10 cellular contexts compared by ENCODE assay signal in the genomic region with DNA sequence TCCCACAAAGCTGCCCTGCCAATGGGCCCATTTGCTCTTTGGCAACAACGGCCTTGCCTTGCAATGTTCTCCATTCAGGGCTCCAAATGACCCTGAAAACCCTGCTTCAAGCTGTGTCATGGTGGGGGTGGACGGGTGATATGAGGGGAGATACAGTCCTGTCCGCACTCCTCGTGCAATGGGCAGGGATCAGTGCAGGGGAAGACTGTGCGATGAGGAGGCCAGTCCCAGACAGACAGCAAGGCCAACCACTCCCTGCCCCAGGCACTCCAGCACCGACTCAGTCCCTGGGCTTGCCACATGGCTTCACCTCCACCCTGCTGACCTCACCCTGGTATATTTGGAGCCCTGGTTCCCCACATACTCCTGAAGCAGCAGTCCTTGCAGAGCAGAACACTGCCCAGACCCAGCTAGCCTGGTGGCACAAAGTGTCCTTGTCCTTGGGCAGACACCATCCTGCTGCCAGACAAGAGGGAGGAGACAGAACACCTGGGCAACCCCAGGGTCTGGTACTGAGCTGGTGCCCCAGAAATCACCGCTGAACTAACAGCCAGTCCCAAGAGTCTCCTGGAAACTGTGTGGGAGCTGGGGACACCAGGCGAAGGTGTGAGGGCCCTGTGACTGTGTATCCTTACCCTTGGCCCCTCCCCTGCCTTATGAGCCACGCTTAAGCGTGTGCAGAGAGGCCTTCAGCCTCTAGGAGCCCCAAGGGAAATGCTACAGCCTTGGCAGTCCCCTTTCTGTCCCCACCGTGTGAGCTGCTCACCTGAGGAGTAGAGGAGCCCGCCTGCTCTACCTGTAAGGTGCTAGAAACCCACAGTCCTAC. TPM values are rescaled to one million over a fixed set of nuclear protein-coding genes. Genes with fewer than 3 reads are reported as not detected.
DNase-seq lines count a peak whose midpoint lies in the region; ATAC-seq lines count a peak whose summit lies in the region.
"Had no signal": no experiment of that assay in that cellular context is flagged by ENCODE, and none has a peak within 500 bp of the region (broad histone marks: within the 10 kb centered on the region; RNA-seq: fewer than 3 reads in every experiment).

No MANE protein-coding gene starts in this region.

- ATAC-seq in activated CD8-positive, alpha-beta T cell treated with anti-CD3 and anti-CD28 coated beads, Interleukin-2, amount 10 ng/mL, durations not matched to agents 7 days and 5 days = no peak
- ATAC-seq in left cardiac atrium (peak in 1 of 2 donors; percentile 16), GM19455 (IDR thresholded peaks at IDR 0.05; ENCODE audit: unreplicated experiment) (no peak), GM18909 (IDR thresholded peaks at IDR 0.05; ENCODE audit: poor library complexity, unreplicated experiment) (no peak), GM18870 (IDR thresholded peaks at IDR 0.05; ENCODE audit: unreplicated experiment) (no peak)
- ATAC-seq in stimulated activated naive B cell treated with anti-CD40 and anti-IgM and Interleukin-4, amounts not matched to agents 10 μg/mL and 1 μg/mL and 100 μg/mL, for 72 hours (replicated peaks) = no peak

- DNase-seq in activated CD4-positive, alpha-beta T cell treated with anti-CD3 and anti-CD28 coated beads, Interleukin-2, amount 10 ng/mL, durations not matched to agents 24 days and 14 days = no peak
- DNase-seq in activated CD4-positive, alpha-beta T cell treated with anti-CD3 and anti-CD28 coated beads for 4 hours = no peak
- no peak for DNase-seq in activated CD8-positive, alpha-beta T cell treated with anti-CD3 and anti-CD28 coated beads, Interleukin-2, amount 10 ng/mL, durations not matched to agents 7 days and 5 days
- DNase-seq in left cardiac atrium = peak; percentile 25
- no peak for DNase-seq in stimulated activated naive B cell treated with anti-CD40 and anti-IgM and Interleukin-4, amounts not matched to agents 10 μg/mL and 1 μg/mL and 100 μg/mL, for 72 hours
- DNase-seq: Kasumi-1, NCI-H774 had no signal

- no peaks in the 10 kb centered on the region for H3K27me3 Mint-ChIP-seq in activated CD4-positive, alpha-beta T cell treated with anti-CD3 and anti-CD28 coated beads, Interleukin-2, amount 10 ng/mL, durations not matched to agents 24 days and 14 days
- H3K27me3 Mint-ChIP-seq in activated CD8-positive, alpha-beta T cell treated with anti-CD3 and anti-CD28 coated beads, Interleukin-2, amount 10 ng/mL, durations not matched to agents 7 days and 5 days (ENCODE audit: low read depth) = no peaks in the 10 kb centered on the region
- no peaks in the 10 kb centered on the region for H3K27me3 Mint-ChIP-seq in stimulated activated naive B cell treated with anti-CD40 and anti-IgM and Interleukin-4, amounts not matched to agents 10 μg/mL and 1 μg/mL and 100 μg/mL, for 72 hours

- POLR2A ChIA-PET in activated CD8-positive, alpha-beta T cell treated with anti-CD3 and anti-CD28 coated beads, Interleukin-2, amount 10 ng/mL, durations not matched to agents 7 days and 5 days (lab: Charles Lee) = interaction anchor here (0.7 to 1.3 kb wide), 2 partner anchors 9 to 95 kb away, joined by 3 to 4 read pairs; no protein-coding TSS in a partner anchor

- H3K36me3 Mint-ChIP-seq in activated CD4-positive, alpha-beta T cell treated with anti-CD3 and anti-CD28 coated beads, Interleukin-2, amount 10 ng/mL, durations not matched to agents 24 days and 14 days (ENCODE audit: low read depth) = peaks cover 18% of the 10 kb centered on the region
- H3K36me3 Mint-ChIP-seq in activated CD8-positive, alpha-beta T cell treated with anti-CD3 and anti-CD28 coated beads, Interleukin-2, amount 10 ng/mL, durations not matched to agents 7 days and 5 days (ENCODE audit: low read depth) = peaks cover 24% of the 10 kb centered on the region
- H3K36me3 Mint-ChIP-seq in stimulated activated naive B cell treated with anti-CD40 and anti-IgM and Interleukin-4, amounts not matched to agents 10 μg/mL and 1 μg/mL and 100 μg/mL, for 72 hours = peaks cover 16 to 41% of the 10 kb centered on the region in 2 donors

- peaks cover 46% of the 10 kb centered on the region for H3K4me1 Mint-ChIP-seq in activated CD4-positive, alpha-beta T cell treated with anti-CD3 and anti-CD28 coated beads, Interleukin-2, amount 10 ng/mL, durations not matched to agents 24 days and 14 days
- H3K4me1 Mint-ChIP-seq in activated CD8-positive, alpha-beta T cell treated with anti-CD3 and anti-CD28 coated beads, Interleukin-2, amount 10 ng/mL, durations not matched to agents 7 days and 5 days (ENCODE audit: low read depth) = peaks cover 63% of the 10 kb centered on the region
- peaks cover 55 to 84% of the 10 kb centered on the region in 2 donors for H3K4me1 Mint-ChIP-seq in stimulated activated naive B cell treated with anti-CD40 and anti-IgM and Interleukin-4, amounts not matched to agents 10 μg/mL and 1 μg/mL and 100 μg/mL, for 72 hours

- no peaks in the 10 kb centered on the region for H3K9me3 Mint-ChIP-seq in activated CD4-positive, alpha-beta T cell treated with anti-CD3 and anti-CD28 coated beads, Interleukin-2, amount 10 ng/mL, durations not matched to agents 24 days and 14 days
- H3K9me3 Mint-ChIP-seq in activated CD8-positive, alpha-beta T cell treated with anti-CD3 and anti-CD28 coated beads, Interleukin-2, amount 10 ng/mL, durations not matched to agents 7 days and 5 days (ENCODE audit: insufficient read depth) = no peaks in the 10 kb centered on the region
- H3K9me3 Mint-ChIP-seq in stimulated activated naive B cell treated with anti-CD40 and anti-IgM and Interleukin-4, amounts not matched to agents 10 μg/mL and 1 μg/mL and 100 μg/mL, for 72 hours = no peaks in the 10 kb centered on the region

- CTCF ChIA-PET in activated CD8-positive, alpha-beta T cell treated with anti-CD3 and anti-CD28 coated beads, Interleukin-2, amount 10 ng/mL, durations not matched to agents 7 days and 5 days (lab: Charles Lee) = no interaction called here

- intact Hi-C loops in activated CD4-positive, alpha-beta T cell treated with anti-CD3 and anti-CD28 coated beads, Interleukin-2, amount 10 ng/mL, durations not matched to agents 24 days and 14 days (cut with micrococcal nuclease) = no loop called here
- intact Hi-C loops in left cardiac atrium (cut with DNase I) = no loop called here

- H3K4me3 Mint-ChIP-seq in activated CD4-positive, alpha-beta T cell treated with anti-CD3 and anti-CD28 coated beads, Interleukin-2, amount 10 ng/mL, durations not matched to agents 24 days and 14 days = no peak overlapping the region
- H3K4me3 Mint-ChIP-seq in activated CD8-positive, alpha-beta T cell treated with anti-CD3 and anti-CD28 coated beads, Interleukin-2, amount 10 ng/mL, durations not matched to agents 7 days and 5 days = no peak overlapping the region
- H3K4me3 Mint-ChIP-seq in stimulated activated naive B cell treated with anti-CD40 and anti-IgM and Interleukin-4, amounts not matched to agents 10 μg/mL and 1 μg/mL and 100 μg/mL, for 72 hours = peak overlapping the region in 1 of 2 donors; percentile 37

- peak overlapping the region; percentile 79 for H3K27ac Mint-ChIP-seq in activated CD4-positive, alpha-beta T cell treated with anti-CD3 and anti-CD28 coated beads, Interleukin-2, amount 10 ng/mL, durations not matched to agents 24 days and 14 days
- H3K27ac Mint-ChIP-seq in activated CD8-positive, alpha-beta T cell treated with anti-CD3 and anti-CD28 coated beads, Interleukin-2, amount 10 ng/mL, durations not matched to agents 7 days and 5 days = peak overlapping the region; percentile 95
- H3K27ac Mint-ChIP-seq in stimulated activated naive B cell treated with anti-CD40 and anti-IgM and Interleukin-4, amounts not matched to agents 10 μg/mL and 1 μg/mL and 100 μg/mL, for 72 hours = peak overlapping the region; percentile 92

RNA-seq across cellular contexts. Expression of gene SLC35E1, which starts 9.1 kb away (rescaled TPM):
- 60.2 and 65.0 TPM in 2 replicates for total RNA-seq in activated CD4-positive, alpha-beta T cell treated with anti-CD3 and anti-CD28 coated beads, Interleukin-2, amount 10 ng/mL, durations not matched to agents 24 days and 14 days
- 10 to 100 TPM; 55.6 to 61.9 TPM for total RNA-seq in activated CD8-positive, alpha-beta T cell treated with anti-CD3 and anti-CD28 coated beads, Interleukin-2, amount 10 ng/mL, durations not matched to agents 7 days and 5 days
- total RNA-seq in left cardiac atrium = 10 to 100 TPM; 27.3 to 28.1 TPM

RNA-seq across cellular contexts. Expression of gene CHERP, which starts 39.1 kb away (rescaled TPM):
- 88.6 and 89.8 TPM in 2 replicates for total RNA-seq in activated CD4-positive, alpha-beta T cell treated with anti-CD3 and anti-CD28 coated beads, Interleukin-2, amount 10 ng/mL, durations not matched to agents 24 days and 14 days
- total RNA-seq in activated CD8-positive, alpha-beta T cell treated with anti-CD3 and anti-CD28 coated beads, Interleukin-2, amount 10 ng/mL, durations not matched to agents 7 days and 5 days = 10 to 100 TPM; 60.0 to 60.8 TPM
- 10 to 100 TPM; 20.1 to 25.4 TPM for total RNA-seq in left cardiac atrium

RNA-seq across cellular contexts. Expression of gene MED26, which starts 46.6 kb away (rescaled TPM):
- total RNA-seq in activated CD4-positive, alpha-beta T cell treated with anti-CD3 and anti-CD28 coated beads, Interleukin-2, amount 10 ng/mL, durations not matched to agents 24 days and 14 days = 15.5 and 16.8 TPM in 2 replicates
- total RNA-seq in activated CD8-positive, alpha-beta T cell treated with anti-CD3 and anti-CD28 coated beads, Interleukin-2, amount 10 ng/mL, durations not matched to agents 7 days and 5 days = 10 to 100 TPM; 17.2 to 17.4 TPM
- total RNA-seq in left cardiac atrium = 1 to 10 TPM; 5.0 to 5.6 TPM
